36 cellular contexts compared by ENCODE assay signal in the genomic region with DNA sequence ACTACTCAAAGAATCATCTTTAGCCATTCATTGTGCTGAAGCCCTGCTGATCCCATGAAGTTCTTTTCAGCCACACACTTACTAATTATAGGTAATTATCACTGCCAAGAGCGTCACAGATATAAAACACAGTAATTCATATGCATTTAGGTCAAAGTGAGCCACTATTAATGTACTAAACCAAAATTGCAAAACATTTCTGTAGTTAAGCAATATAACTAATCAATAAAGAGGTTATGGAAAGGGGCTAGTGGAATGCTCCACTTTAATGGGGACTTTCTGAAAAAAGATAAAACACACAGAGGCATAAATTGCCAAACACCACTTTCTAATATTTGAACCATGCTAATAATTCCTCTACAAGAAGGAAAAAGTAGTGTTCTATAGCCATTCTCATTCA. TPM values are rescaled to one million over a fixed set of nuclear protein-coding genes. Genes with fewer than 3 reads are reported as not detected.
"Had no signal": no experiment of that assay in that cellular context is flagged by ENCODE, and none has a peak within 500 bp of the region (broad histone marks: within the 10 kb centered on the region; RNA-seq: fewer than 3 reads in every experiment).

No MANE protein-coding gene starts in this region.

- ATAC-seq: K562, Panc1, PC-3, Right ventricle myocardium inferior, SK-N-SH treated with all-trans-retinoic acid at 6 μM for 48 hours had no signal

- H3K27ac ChIP-seq: RWPE1, SJCRH30, SK-N-MC had no signal

- DNase-seq: Kasumi-1, KG1, MG63, NCI-H1048, NCI-H1092 treated with DMSO at 0.1 percent for 48 hours, NCI-H1105 treated with DMSO at 0.1 percent for 48 hours, NCI-H1436, NCI-H146, NCI-H1694, NCI-H187, NCI-H1930, NCI-H2029 treated with DMSO at 0.1 percent for 48 hours, NCI-H2081 treated with DMSO at 0.1 percent for 48 hours, NCI-H2107, NCI-H2171, NCI-H226, NCI-H446 treated with DMSO at 0.1 percent for 48 hours, NCI-H510A, NCI-H524, NCI-H526 treated with DMSO at 0.1 percent for 48 hours, NCI-H748 treated with DMSO at 0.1 percent for 48 hours, NCI-H82, OCI-M1, PC-3, SHP77, SIG-M5, SJCRH30 had no signal

- H3K9me3 ChIP-seq: MG63 had no signal

- H3K4me1 ChIP-seq: SJCRH30 had no signal

- H3K36me3 ChIP-seq: MG63, SJCRH30 had no signal

- H3K27me3 ChIP-seq: SJCRH30 had no signal

- H3K4me3 ChIP-seq: K562, MG63, SJCRH30 had no signal

RNA-seq across cellular contexts. Expression of gene TSHR, which starts 7.1 kb away (rescaled TPM):
- total RNA-seq: K562, M059J, PC-3, Right ventricle myocardium inferior, RPMI7951, SK-MEL-5 had no signal
